ENCODE assay signal across 8 cellular contexts in genomic region chr15:82805994-82806406, GRCh38. TPM values are rescaled to one million over a fixed set of nuclear protein-coding genes. Genes with fewer than 3 reads are reported as not detected.
DNase-seq lines count a peak whose midpoint lies in the region; ATAC-seq, FAIRE-seq and TF ChIP-seq lines count a peak whose summit lies in the region.

FSD2 (minus strand) TSS chr15:82806069; CDS start chr15:82787390, 18,679 bp downstream.

- no peaks in the 10 kb centered on the region for H3K36me3 ChIP-seq in adrenal gland (replicated peaks in 1 of 2)

- H3K27me3 ChIP-seq in adrenal gland = no peaks in the 10 kb centered on the region

- no peak within 1 kb of the TSS for H3K4me3 ChIP-seq in adrenal gland

- peak; percentile 52 for ATAC-seq in GM21619 (IDR thresholded peaks at IDR 0.05; ENCODE audit: unreplicated experiment)
- peak; percentile 36 to 43 for ATAC-seq in left cardiac atrium

- no peak for TF ChIP-seq POLR2A in adrenal gland (IDR thresholded peaks at IDR 0.05)

- POLR2A ChIA-PET in activated CD4-positive, alpha-beta memory T cell treated with anti-CD3 and anti-CD28 coated beads for 36 hours (lab: Charles Lee) = no interaction called here

- peaks cover 5 to 7% of the 10 kb centered on the region in 2 donors for H3K4me1 ChIP-seq in adrenal gland (replicated peaks in 1 of 2)

- H3K27me3 Mint-ChIP-seq in activated CD4-positive, alpha-beta memory T cell treated with anti-CD3 and anti-CD28 coated beads for 36 hours = peaks cover 13% of the 10 kb centered on the region

- intact Hi-C loops in left cardiac atrium (cut with DNase I) (no loop called here), adrenal gland (cut with DNase I) (loop anchor here in 1 of 2 donors (10.0 kb wide), 1 partner anchor 261 kb away; the partner anchor contains the start of gene RPS17)
- intact Hi-C loops in activated CD4-positive, alpha-beta memory T cell treated with anti-CD3 and anti-CD28 coated beads for 36 hours (cut with micrococcal nuclease) = no loop called here

- H3K36me3 Mint-ChIP-seq in activated CD4-positive, alpha-beta memory T cell treated with anti-CD3 and anti-CD28 coated beads for 36 hours = no peaks in the 10 kb centered on the region

- TF ChIP-seq CTCF in GM13976 (IDR thresholded peaks at IDR 0.05; ENCODE audit: borderline replicate concordance, control extremely low read depth, extremely low read depth, insufficient read depth, missing control alignments) = no peak
- TF ChIP-seq CTCF in adrenal gland (IDR thresholded peaks at IDR 0.05) = no peak

- no peaks in the 10 kb centered on the region for H3K9me3 ChIP-seq in adrenal gland (replicated peaks in 1 of 3)

- WGBS in adrenal gland, 4 donors = 73 to 90% (median 79%) methylated on average over 2 of the region's 2 CpGs

- in situ Hi-C loops in GM13976 (cut with MboI; ENCODE audit: low sequenced_read_pairs, unreplicated experiment) = no loop called here

- no peak for FAIRE-seq in frontal cortex (lab: Jason Lieb, UNC)

- H3K27ac ChIP-seq in adrenal gland = no peak within 1 kb of the TSS

- H3K4me1 Mint-ChIP-seq in activated CD4-positive, alpha-beta memory T cell treated with anti-CD3 and anti-CD28 coated beads for 36 hours (ENCODE audit: low read depth) = peaks cover 19% of the 10 kb centered on the region

- H3K9me3 Mint-ChIP-seq in activated CD4-positive, alpha-beta memory T cell treated with anti-CD3 and anti-CD28 coated beads for 36 hours = no peaks in the 10 kb centered on the region

- no peak within 1 kb of the TSS for H3K4me3 Mint-ChIP-seq in activated CD4-positive, alpha-beta memory T cell treated with anti-CD3 and anti-CD28 coated beads for 36 hours

- DNase-seq in GM13976 (ENCODE audit: low spot score) = peak; percentile 45
- peak; percentile 27 for DNase-seq in HK-2 (ENCODE audit: unreplicated experiment)
- DNase-seq in left cardiac atrium = peak; percentile 35
- no peak for DNase-seq in frontal cortex (ENCODE audit: low spot score in 2 of 2)
- no peak for DNase-seq in activated CD4-positive, alpha-beta memory T cell treated with anti-CD3 and anti-CD28 coated beads for 36 hours
- DNase-seq in adrenal gland = no peak
- no peak for DNase-seq in NCI-H524 (lab: John Stamatoyannopoulos, UW)

- no peak within 1 kb of the TSS for H3K27ac Mint-ChIP-seq in activated CD4-positive, alpha-beta memory T cell treated with anti-CD3 and anti-CD28 coated beads for 36 hours

- CTCF ChIA-PET in activated CD4-positive, alpha-beta memory T cell treated with anti-CD3 and anti-CD28 coated beads for 36 hours (lab: Charles Lee) = no interaction called here

RNA-seq across cellular contexts. Expression of gene FSD2, which starts in this region (rescaled TPM):
- total RNA-seq in left cardiac atrium = 10 to 100 TPM; 47.7 to 94.3 TPM
- total RNA-seq in frontal cortex = not detected
- total RNA-seq in activated CD4-positive, alpha-beta memory T cell treated with anti-CD3 and anti-CD28 coated beads for 36 hours = not detected
- total RNA-seq in adrenal gland = not detected
- under 1 TPM in 1 of 3 donors, not detected in 2; 0.03 TPM for polyA plus RNA-seq in adrenal gland

Comparison
In these comparisons a context has a peak if more than half of its experiments do, and no peak if none do; other contexts are left out.
1. RNA of gene FSD2 (total RNA-seq): 47.7 to 94.3 TPM in left cardiac atrium; not detected in frontal cortex (single experiment), not detected in activated CD4-positive, alpha-beta memory T cell treated with anti-CD3 and anti-CD28 coated beads for 36 hours and not detected in adrenal gland; every median in the first group is over 10 times any median in the second.
2. DNase-seq: peak in GM13976 (single experiment), HK-2 (single experiment) and left cardiac atrium (single experiment); none in frontal cortex (0 of 2), activated CD4-positive, alpha-beta memory T cell treated with anti-CD3 and anti-CD28 coated beads for 36 hours (single experiment), adrenal gland (0 of 7) and NCI-H524 (0 of 2).